Comparison of ENCODE assay signal across 23 cellular contexts in genomic region chr14:70530417-70530816, GRCh38. TPM values are rescaled to one million over a fixed set of nuclear protein-coding genes. Genes with fewer than 3 reads are reported as not detected.
DNase-seq lines count a peak whose midpoint lies in the region; ATAC-seq, FAIRE-seq and TF ChIP-seq lines count a peak whose summit lies in the region.
"Had no signal": no experiment of that assay in that cellular context is flagged by ENCODE, and none has a peak within 500 bp of the region (broad histone marks: within the 10 kb centered on the region; RNA-seq: fewer than 3 reads in every experiment).

No MANE protein-coding gene starts in this region.

- H3K4me3 ChIP-seq in A549 (no peak overlapping the region), PC-3 (ENCODE audit: low read length) (no peak overlapping the region), neural progenitor cell (no peak overlapping the region)
- H3K4me3 ChIP-seq: BLaER1 treated with 17β-estradiol and CSF1 and Interleukin-3, amounts not matched to agents 10 nM and 100 nM; GM12878 had no signal

- no TSS peak for BruUV-seq in PC-3 (replicated peaks; lab: Mats Ljungman, UMichigan)

- H3K9me2 ChIP-seq in PC-3 (replicated peaks; ENCODE audit: low read length) = no peaks in the 10 kb centered on the region

- H4K20me1 ChIP-seq in PC-3 (ENCODE audit: low read length) = no peaks in the 10 kb centered on the region
- H4K20me1 ChIP-seq in neural progenitor cell (ENCODE audit: low read depth) = no peaks in the 10 kb centered on the region
- H4K20me1 ChIP-seq: BLaER1 treated with 17β-estradiol and CSF1 and Interleukin-3, amounts not matched to agents 10 nM and 100 nM had no signal

- H3K36me3 Mint-ChIP-seq in natural killer cell = no peaks in the 10 kb centered on the region
- peaks cover 12% of the 10 kb centered on the region for H3K36me3 Mint-ChIP-seq in neural progenitor cell

- H2AFZ ChIP-seq in PC-3 (ENCODE audit: low read length) (no peak overlapping the region), neural progenitor cell (replicated peaks) (no peak overlapping the region)

- H3K9me3 ChIP-seq in A549 (no peaks in the 10 kb centered on the region), PC-3 (ENCODE audit: low read length) (no peaks in the 10 kb centered on the region), neural progenitor cell (ENCODE audit: low read depth) (no peaks in the 10 kb centered on the region)
- H3K9me3 ChIP-seq: Caco-2 had no signal

- no peaks in the 10 kb centered on the region for H3K79me2 ChIP-seq in PC-3 (ENCODE audit: low read length)
- H3K79me2 ChIP-seq in neural progenitor cell (ENCODE audit: low read depth) = no peaks in the 10 kb centered on the region

- no peak for TF ChIP-seq POLR2A in A549 (IDR thresholded peaks at IDR 0.05; ENCODE audit: low read length)

- WGBS in A549 (ENCODE audit: missing lambda C conversion rate) = 45% methylated on average over 2 of the region's 2 CpGs

- H3K4me1 Mint-ChIP-seq in natural killer cell (no peaks in the 10 kb centered on the region), neural progenitor cell (peaks cover 6% of the 10 kb centered on the region)
- H3K4me1 Mint-ChIP-seq: B cell had no signal

- no peaks in the 10 kb centered on the region for H3K27me3 Mint-ChIP-seq in natural killer cell (ENCODE audit: low read depth in 2 of 2)
- H3K27me3 Mint-ChIP-seq in neural progenitor cell (ENCODE audit: insufficient read depth, low read depth) = no peaks in the 10 kb centered on the region
- H3K27me3 Mint-ChIP-seq: B cell; CD4-positive, alpha-beta T cell had no signal

- TF ChIP-seq EP300 in A549 (IDR thresholded peaks at IDR 0.05) = no peak

- H3K36me3 ChIP-seq in PC-3 (ENCODE audit: low read depth, low read length) (no peaks in the 10 kb centered on the region), neural progenitor cell (peaks cover 7% of the 10 kb centered on the region)

- TF ChIP-seq RAD21 in A549 (conservative IDR thresholded peaks at IDR 0.05 in 1 of 2, IDR thresholded peaks at IDR 0.05 in 1 of 2) = no peak

- POLR2A ChIA-PET in A549 (lab: Yijun Ruan, JAX) (no interaction called here), PC-3 (lab: Charles Lee; ENCODE audit: unreplicated experiment) (no interaction called here)

- intact Hi-C loops in PC-3 (cut with micrococcal nuclease) (loop anchor here (1.0 kb wide), 1 partner anchor 9 kb away; no protein-coding TSS in a partner anchor), natural killer cell (cut with micrococcal nuclease) (no loop called here)

- peak; percentile 18 for FAIRE-seq in A549 (lab: Jason Lieb, UNC)
- FAIRE-seq: A204.1, D721Med, GM12878, GM12892, GM18507 had no signal

- H3K4me2 ChIP-seq in A549 (no peak overlapping the region), PC-3 (ENCODE audit: low read length) (no peak overlapping the region), neural progenitor cell (no peak overlapping the region)
- H3K4me2 ChIP-seq: BLaER1 treated with 17β-estradiol and CSF1 and Interleukin-3, amounts not matched to agents 10 nM and 100 nM had no signal

- no peak overlapping the region for H3K9ac ChIP-seq in PC-3 (ENCODE audit: low read length)
- H3K9ac ChIP-seq in neural progenitor cell = no peak overlapping the region
- H3K9ac ChIP-seq: BLaER1 treated with 17β-estradiol and CSF1 and Interleukin-3, amounts not matched to agents 10 nM and 100 nM had no signal

- H3K27ac ChIP-seq in A549 (no peak overlapping the region), PC-3 (ENCODE audit: low read length) (no peak overlapping the region), neural progenitor cell (no peak overlapping the region)
- H3K27ac ChIP-seq: BLaER1 treated with 17β-estradiol and CSF1 and Interleukin-3, amounts not matched to agents 10 nM and 100 nM; C4-2B had no signal

- H3K27me3 ChIP-seq in PC-3 (ENCODE audit: low read length) = no peaks in the 10 kb centered on the region
- H3K27me3 ChIP-seq in neural progenitor cell = no peaks in the 10 kb centered on the region
- H3K27me3 ChIP-seq: BLaER1 treated with 17β-estradiol and CSF1 and Interleukin-3, amounts not matched to agents 10 nM and 100 nM had no signal

- no peaks in the 10 kb centered on the region for H3F3A ChIP-seq in PC-3 (ENCODE audit: low read length, unreplicated experiment)
- H3F3A ChIP-seq in neural progenitor cell (ENCODE audit: low read depth) = no peaks in the 10 kb centered on the region

- CTCF ChIA-PET in A549 (lab: Yijun Ruan, JAX) = interaction anchor here (1.2 kb wide), 1 partner anchor 10 kb away, joined by 4 read pairs; no protein-coding TSS in a partner anchor
- CTCF ChIA-PET in PC-3 (lab: Charles Lee) = no interaction called here

- no peaks in the 10 kb centered on the region for H3K4me1 ChIP-seq in A549
- peaks cover 5% of the 10 kb centered on the region for H3K4me1 ChIP-seq in PC-3 (ENCODE audit: insufficient read depth, low read length)
- peaks cover 7% of the 10 kb centered on the region for H3K4me1 ChIP-seq in neural progenitor cell
- H3K4me1 ChIP-seq: BLaER1 treated with 17β-estradiol and CSF1 and Interleukin-3, amounts not matched to agents 10 nM and 100 nM; Caco-2 had no signal

- no peak for DNase-seq in A549 (ENCODE audit: low read depth in 1 of 2, low spot score in 1 of 2)
- DNase-seq in ELR (ENCODE audit: low read depth) = peak; percentile 23
- DNase-seq in PC-3 = peak; percentile 72
- no peak for DNase-seq in natural killer cell
- no peak for DNase-seq in NCI-H2029 treated with DMSO at 0.1 percent for 48 hours (lab: John Stamatoyannopoulos, UW)
- DNase-seq in neural progenitor cell (ENCODE audit: low spot score) = no peak
- DNase-seq: 8988T; AML-193; Caco-2; Calu3; CD4-positive, alpha-beta T cell; CD8-positive, alpha-beta T cell; DMS79 treated with DMSO at 0.1 percent for 48 hours; GDM1 had no signal

- H3K27ac Mint-ChIP-seq in natural killer cell (no peak overlapping the region), neural progenitor cell (no peak overlapping the region)
- H3K27ac Mint-ChIP-seq: B cell; CD4-positive, alpha-beta T cell; CD8-positive, alpha-beta T cell had no signal

- H3K4me3 Mint-ChIP-seq in natural killer cell = no peak overlapping the region
- no peak overlapping the region for H3K4me3 Mint-ChIP-seq in neural progenitor cell
- H3K4me3 Mint-ChIP-seq: B cell; CD4-positive, alpha-beta T cell; CD8-positive, alpha-beta T cell had no signal

- H3K9me3 Mint-ChIP-seq in natural killer cell (no peaks in the 10 kb centered on the region), neural progenitor cell (peaks cover 12% of the 10 kb centered on the region)

- no peak for TF ChIP-seq CTCF in A549 (IDR thresholded peaks at IDR 0.05)
- no peak for TF ChIP-seq CTCF in PC-3 (conservative IDR thresholded peaks at IDR 0.05; ENCODE audit: low read depth, low read length)
- no peak for TF ChIP-seq CTCF in natural killer cell (IDR thresholded peaks at IDR 0.05)
- TF ChIP-seq CTCF in neural progenitor cell (IDR thresholded peaks at IDR 0.05) = no peak

- ATAC-seq in A549 (no peak), PC-3 (peak; percentile 96), natural killer cell (no peak)
- ATAC-seq: CD8-positive, alpha-beta T cell; GM12878 had no signal

TF ChIP-seq in A549, 52 proteins besides CTCF, POLR2A, EP300 and RAD21 (continues in another document):
- TF ChIP-seq POLR2AphosphoS2 (conservative IDR thresholded peaks at IDR 0.05; ENCODE audit: low read length) = no peak
- TF ChIP-seq CHD2 (IDR thresholded peaks at IDR 0.05; ENCODE audit: low read length, partially characterized antibody) = no peak
- TF ChIP-seq TP53 (CRISPR knock-in tag; IDR thresholded peaks at IDR 0.05) = no peak
- TF ChIP-seq JUN (IDR thresholded peaks at IDR 0.05) = no peak
- no peak for TF ChIP-seq ATOH8 (CRISPR knock-in tag; IDR thresholded peaks at IDR 0.05; ENCODE audit: low read depth)
- TF ChIP-seq REST (IDR thresholded peaks at IDR 0.05) = no peak
- TF ChIP-seq HES2 (IDR thresholded peaks at IDR 0.05) = no peak

RNA-seq across cellular contexts. Expression of gene ADAM20, which starts 4.4 kb away (rescaled TPM):
- polyA plus RNA-seq in A549 (2011; rRNA removed) (0.05 and 0.09 TPM in 2 replicates), A549 (2017; fragmentation: RNase III; extraction: RNeasy Plus Mini Kit Qiagen cat#74134 plus additional on column Dnase treatment) (0.04 TPM in 2 of 3 replicates, not detected in the other)
- 0.01 TPM in 1 of 2 replicates, not detected in the other for polyA plus RNA-seq in A549 (2012; cell fraction: cytosol; rRNA removed)
- polyA plus RNA-seq in A549 (2012; cell fraction: nucleus; rRNA removed) = 0.06 and 0.09 TPM in 2 replicates
- polyA minus RNA-seq in A549 (2011; rRNA and poly(A)+ RNA removed) = 1.2 and 1.4 TPM in 2 replicates
- total RNA-seq in PC-3 (2014; rRNA removed) (0.17 and 0.26 TPM in 2 replicates), natural killer cell (under 1 TPM; 0.38 to 0.80 (median 0.63) TPM), neural progenitor cell (ENCODE audit: low replicate concordance) (1.2 and 2.0 TPM in 2 replicates)
- total RNA-seq: G401 had no signal

Comparison
In these comparisons a context has a peak if more than half of its experiments do, and no peak if none do; other contexts are left out.
1. DNase-seq: peak in ELR (single experiment) and PC-3 (single experiment); none in A549 (0 of 2), natural killer cell (single experiment), NCI-H2029 treated with DMSO at 0.1 percent for 48 hours (single experiment) and neural progenitor cell (single experiment).